ENCODE assay signal across 21 cellular contexts in the genomic region with DNA sequence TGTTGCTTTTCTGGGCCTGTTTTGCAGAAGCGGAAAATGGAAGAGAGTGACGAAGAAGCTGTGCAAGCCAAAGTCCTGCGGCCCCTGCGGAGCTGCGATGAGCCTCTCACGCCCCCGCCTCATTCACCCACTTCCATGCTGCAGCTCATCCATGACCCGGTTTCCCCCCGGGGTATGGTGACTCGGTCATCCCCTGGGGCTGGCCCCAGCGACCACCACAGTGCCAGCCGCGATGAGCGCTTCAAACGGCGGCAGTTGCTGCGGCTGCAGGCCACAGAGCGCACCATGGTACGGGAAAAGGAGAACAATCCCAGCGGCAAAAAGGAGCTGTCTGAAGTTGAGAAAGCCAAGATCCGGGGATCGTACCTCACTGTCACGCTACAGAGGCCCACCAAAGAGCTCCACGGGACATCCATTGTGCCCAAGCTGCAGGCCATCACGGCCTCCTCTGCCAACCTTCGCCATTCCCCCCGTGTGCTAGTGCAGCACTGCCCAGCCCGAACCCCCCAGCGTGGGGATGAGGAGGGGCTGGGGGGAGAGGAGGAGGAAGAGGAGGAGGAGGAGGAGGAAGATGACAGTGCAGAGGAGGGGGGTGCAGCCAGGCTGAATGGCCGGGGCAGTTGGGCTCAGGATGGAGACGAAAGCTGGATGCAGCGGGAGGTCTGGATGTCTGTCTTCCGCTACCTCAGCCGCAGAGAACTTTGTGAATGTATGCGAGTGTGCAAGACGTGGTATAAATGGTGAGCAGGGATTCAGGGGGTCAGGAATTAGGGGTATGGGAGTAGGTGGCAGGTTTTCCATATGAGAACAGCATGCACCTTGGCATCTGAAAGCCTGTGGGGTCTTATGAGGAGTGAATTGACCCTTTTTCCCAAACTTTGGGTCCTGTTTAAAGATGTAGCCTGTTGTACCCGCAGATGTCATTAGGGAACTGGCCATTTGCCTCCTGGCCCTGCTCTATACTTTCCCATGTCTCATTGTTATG. TPM values are rescaled to one million over a fixed set of nuclear protein-coding genes. Genes with fewer than 3 reads are reported as not detected.
DNase-seq lines count a peak whose midpoint lies in the region; ATAC-seq and TF ChIP-seq lines count a peak whose summit lies in the region.
"Had no signal": no experiment of that assay in that cellular context is flagged by ENCODE, and none has a peak within 500 bp of the region (broad histone marks: within the 10 kb centered on the region; RNA-seq: fewer than 3 reads in every experiment).

No MANE protein-coding gene starts in this region.

- H3K36me3 Mint-ChIP-seq in activated CD8-positive, alpha-beta memory T cell treated with anti-CD3 and anti-CD28 coated beads, Interleukin-2, amount 10 ng/mL, durations not matched to agents 7 days and 5 days: peaks cover 77% of the 10 kb centered on the region
- peaks cover 91 to 97% of the 10 kb centered on the region in 2 donors for H3K36me3 Mint-ChIP-seq in CD14-positive monocyte
- H3K36me3 Mint-ChIP-seq in activated naive CD8-positive, alpha-beta T cell treated with anti-CD3 and anti-CD28 coated beads for 36 hours: peaks cover 58% of the 10 kb centered on the region
- H3K36me3 Mint-ChIP-seq in naive thymus-derived CD4-positive, alpha-beta T cell: peaks cover 31 to 68% (median 48%) of the 10 kb centered on the region in 5 donors

- H3K9me3 Mint-ChIP-seq in activated CD8-positive, alpha-beta memory T cell treated with anti-CD3 and anti-CD28 coated beads, Interleukin-2, amount 10 ng/mL, durations not matched to agents 7 days and 5 days (ENCODE audit: low read depth): no peaks in the 10 kb centered on the region
- no peaks in the 10 kb centered on the region for H3K9me3 Mint-ChIP-seq in CD14-positive monocyte
- no peaks in the 10 kb centered on the region for H3K9me3 Mint-ChIP-seq in activated naive CD8-positive, alpha-beta T cell treated with anti-CD3 and anti-CD28 coated beads for 36 hours
- H3K9me3 Mint-ChIP-seq in naive thymus-derived CD4-positive, alpha-beta T cell: no peaks in the 10 kb centered on the region
- H3K9me3 Mint-ChIP-seq: activated T-cell treated with anti-CD3 and anti-CD28 coated beads, Interleukin-2, amount 50 U/mL, for 72 hours; GM23338 had no signal

- H3K27ac ChIP-seq in naive thymus-derived CD4-positive, alpha-beta T cell (ENCODE audit: low read depth, low read length): no peak overlapping the region
- H3K27ac ChIP-seq in lower lobe of right lung (no peak overlapping the region), spleen (peak overlapping the region in 1 of 8 donors; percentile 20)
- H3K27ac ChIP-seq: upper lobe of right lung had no signal

- ATAC-seq in activated CD8-positive, alpha-beta memory T cell treated with anti-CD3 and anti-CD28 coated beads, Interleukin-2, amount 10 ng/mL, durations not matched to agents 7 days and 5 days: no peak
- no peak for ATAC-seq in naive thymus-derived CD4-positive, alpha-beta T cell
- ATAC-seq in lower lobe of right lung: no peak
- ATAC-seq: GM23338, mucosa of descending colon, upper lobe of right lung had no signal

- H3K4me1 Mint-ChIP-seq in activated CD8-positive, alpha-beta memory T cell treated with anti-CD3 and anti-CD28 coated beads, Interleukin-2, amount 10 ng/mL, durations not matched to agents 7 days and 5 days: peaks cover 66% of the 10 kb centered on the region
- H3K4me1 Mint-ChIP-seq in CD14-positive monocyte: peaks cover 4% of the 10 kb centered on the region
- H3K4me1 Mint-ChIP-seq in activated naive CD8-positive, alpha-beta T cell treated with anti-CD3 and anti-CD28 coated beads for 36 hours: peaks cover 29% of the 10 kb centered on the region
- H3K4me1 Mint-ChIP-seq in naive thymus-derived CD4-positive, alpha-beta T cell: peaks cover 22 to 67% (median 54%) of the 10 kb centered on the region in 7 donors
- H3K4me1 Mint-ChIP-seq: GM23338 had no signal

- peaks cover 49 to 98% (median 81%) of the 10 kb centered on the region in 3 experiments for H3K36me3 ChIP-seq in naive thymus-derived CD4-positive, alpha-beta T cell (ENCODE audit: control insufficient read depth in 2 of 3, insufficient read depth in 3 of 3, low read length in 3 of 3)
- H3K36me3 ChIP-seq in lower lobe of right lung (peaks cover 100% of the 10 kb centered on the region), spleen (peaks cover 18 to 100% (median 100%) of the 10 kb centered on the region in 6 donors)

- DNase-seq in activated CD8-positive, alpha-beta memory T cell treated with anti-CD3 and anti-CD28 coated beads, Interleukin-2, amount 10 ng/mL, durations not matched to agents 7 days and 5 days: no peak
- no peak for DNase-seq in activated CD8-positive, alpha-beta memory T cell treated with anti-CD3 and anti-CD28 coated beads, Interleukin-2, amount 50 U/mL, for 4 hours
- DNase-seq in CD14-positive monocyte (ENCODE audit: low spot score) (no peak), lower lobe of right lung (no peak), spleen (no peak), pons (ENCODE audit: low spot score) (no peak)
- no peak for DNase-seq in activated naive CD8-positive, alpha-beta T cell treated with anti-CD3 and anti-CD28 coated beads for 36 hours
- no peak for DNase-seq in naive thymus-derived CD4-positive, alpha-beta T cell
- DNase-seq: activated T-cell treated with anti-CD3 and anti-CD28 coated beads, Interleukin-2, amount 50 U/mL, for 72 hours; adrenal gland; dermis blood vessel endothelial cell; heart right ventricle; mucosa of descending colon; NCI-H1048; NCI-H187; NCI-H69; nucleus accumbens; retina; SK-N-SH; upper lobe of right lung had no signal

- H3K27me3 ChIP-seq in naive thymus-derived CD4-positive, alpha-beta T cell (ENCODE audit: control insufficient read depth in 2 of 2, insufficient read depth in 2 of 2, low read length in 2 of 2): no peaks in the 10 kb centered on the region
- H3K27me3 ChIP-seq in lower lobe of right lung (ENCODE audit: low read depth) (no peaks in the 10 kb centered on the region), spleen (replicated peaks in 1 of 7) (no peaks in the 10 kb centered on the region)
- H3K27me3 ChIP-seq: adrenal gland, heart right ventricle, upper lobe of right lung had no signal

- POLR2A ChIA-PET in naive thymus-derived CD4-positive, alpha-beta T cell (lab: Charles Lee): interaction anchor here (0.6 to 5.1 kb wide), 6 partner anchors 10 to 639 kb away, joined by 3 to 40 read pairs (median 4); a partner anchor contains a TSS

- TF ChIP-seq CTCF in CD14-positive monocyte (IDR thresholded peaks at IDR 0.05) (no peak), lower lobe of right lung (IDR thresholded peaks at IDR 0.05) (no peak), spleen (IDR thresholded peaks at IDR 0.05 in 8 of 11, conservative IDR thresholded peaks at IDR 0.05 in 3 of 11) (no peak)

- TF ChIP-seq POLR2A in spleen (IDR thresholded peaks at IDR 0.05): no peak

- intact Hi-C loops in CD14-positive monocyte (cut with micrococcal nuclease) (no loop called here), lower lobe of right lung (cut with DNase I) (no loop called here), spleen (cut with DNase I; ENCODE audit: low total_unique reads) (loop anchor here (10.0 kb wide), 1 partner anchor 134 kb away; no protein-coding TSS in a partner anchor)
- intact Hi-C loops in naive thymus-derived CD4-positive, alpha-beta T cell (cut with micrococcal nuclease): no loop called here

- 93 to 95% (median 94%) methylated on average over 37 of the region's 37 CpGs for WGBS in spleen, 5 donors

- no peaks in the 10 kb centered on the region for H3K9me3 ChIP-seq in naive thymus-derived CD4-positive, alpha-beta T cell (ENCODE audit: control insufficient read depth in 2 of 3, low read length in 3 of 3)
- H3K9me3 ChIP-seq in lower lobe of right lung: no peaks in the 10 kb centered on the region
- no peaks in the 10 kb centered on the region for H3K9me3 ChIP-seq in spleen
- H3K9me3 ChIP-seq: adrenal gland, heart right ventricle, mucosa of descending colon, SK-N-SH, upper lobe of right lung had no signal

- H3K27me3 Mint-ChIP-seq in activated CD8-positive, alpha-beta memory T cell treated with anti-CD3 and anti-CD28 coated beads, Interleukin-2, amount 10 ng/mL, durations not matched to agents 7 days and 5 days: no peaks in the 10 kb centered on the region
- H3K27me3 Mint-ChIP-seq in CD14-positive monocyte (ENCODE audit: low read depth in 3 of 3): peaks cover 0 to 2% (median 0%) of the 10 kb centered on the region in 3 donors
- H3K27me3 Mint-ChIP-seq in activated naive CD8-positive, alpha-beta T cell treated with anti-CD3 and anti-CD28 coated beads for 36 hours: no peaks in the 10 kb centered on the region
- H3K27me3 Mint-ChIP-seq in naive thymus-derived CD4-positive, alpha-beta T cell: no peaks in the 10 kb centered on the region

- no peak overlapping the region for H3K4me3 Mint-ChIP-seq in activated CD8-positive, alpha-beta memory T cell treated with anti-CD3 and anti-CD28 coated beads, Interleukin-2, amount 10 ng/mL, durations not matched to agents 7 days and 5 days
- H3K4me3 Mint-ChIP-seq in CD14-positive monocyte: no peak overlapping the region
- H3K4me3 Mint-ChIP-seq in activated naive CD8-positive, alpha-beta T cell treated with anti-CD3 and anti-CD28 coated beads for 36 hours: no peak overlapping the region
- H3K4me3 Mint-ChIP-seq in naive thymus-derived CD4-positive, alpha-beta T cell: peak overlapping the region in 1 of 10 donors; percentile 42
- H3K4me3 Mint-ChIP-seq: activated T-cell treated with anti-CD3 and anti-CD28 coated beads, Interleukin-2, amount 50 U/mL, for 72 hours; GM23338 had no signal

- H3K4me1 ChIP-seq in naive thymus-derived CD4-positive, alpha-beta T cell (ENCODE audit: control insufficient read depth in 2 of 2, insufficient read depth in 2 of 2, low read length in 2 of 2): peaks cover 4 to 21% of the 10 kb centered on the region in 2 donors
- H3K4me1 ChIP-seq in lower lobe of right lung (peaks cover 20% of the 10 kb centered on the region), spleen (peaks cover 0 to 75% (median 19%) of the 10 kb centered on the region in 6 donors)

- peak overlapping the region; percentile 21 for H3K27ac Mint-ChIP-seq in activated CD8-positive, alpha-beta memory T cell treated with anti-CD3 and anti-CD28 coated beads, Interleukin-2, amount 10 ng/mL, durations not matched to agents 7 days and 5 days
- peak overlapping the region in 4 of 7 donors; percentile 7 to 63 (median 40) for H3K27ac Mint-ChIP-seq in CD14-positive monocyte
- peak overlapping the region; percentile 6 for H3K27ac Mint-ChIP-seq in activated naive CD8-positive, alpha-beta T cell treated with anti-CD3 and anti-CD28 coated beads for 36 hours
- H3K27ac Mint-ChIP-seq in naive thymus-derived CD4-positive, alpha-beta T cell: peak overlapping the region in 7 of 9 donors; percentile 33 to 72 (median 65)
- H3K27ac Mint-ChIP-seq: GM23338 had no signal

- CTCF ChIA-PET in activated CD8-positive, alpha-beta memory T cell treated with anti-CD3 and anti-CD28 coated beads, Interleukin-2, amount 10 ng/mL, durations not matched to agents 7 days and 5 days (lab: Charles Lee): interaction anchor here (1.3 to 2.1 kb wide), 3 partner anchors 10 to 16 kb away, joined by 3 to 10 read pairs (median 6); no protein-coding TSS in a partner anchor
- CTCF ChIA-PET in naive thymus-derived CD4-positive, alpha-beta T cell (lab: Charles Lee): interaction anchor here (1.2 to 4.0 kb wide), 2 partner anchors 12 to 132 kb away, joined by 4 to 19 read pairs; no protein-coding TSS in a partner anchor

- no peak overlapping the region for H3K4me3 ChIP-seq in naive thymus-derived CD4-positive, alpha-beta T cell (ENCODE audit: low read length)
- no peak overlapping the region for H3K4me3 ChIP-seq in lower lobe of right lung
- H3K4me3 ChIP-seq in spleen: no peak overlapping the region
- H3K4me3 ChIP-seq: adrenal gland, GM23338, heart right ventricle, mucosa of descending colon, upper lobe of right lung had no signal

RNA-seq across cellular contexts. Expression of a gene that starts 15.9 kb away (rescaled TPM):
- 100 to 1,000 TPM; 366 to 402 TPM for total RNA-seq in activated CD8-positive, alpha-beta memory T cell treated with anti-CD3 and anti-CD28 coated beads, Interleukin-2, amount 10 ng/mL, durations not matched to agents 7 days and 5 days
- polyA plus RNA-seq in CD14-positive monocyte (10 to 100 TPM; 34.9 to 43.0 TPM), spleen (100 to 1,000 TPM; 119 to 270 (median 192) TPM)
- 100 to 1,000 TPM; 211 to 219 TPM for total RNA-seq in activated naive CD8-positive, alpha-beta T cell treated with anti-CD3 and anti-CD28 coated beads for 36 hours
- 100 to 1,000 TPM; 305 to 399 (median 322) TPM for total RNA-seq in naive thymus-derived CD4-positive, alpha-beta T cell
- polyA plus RNA-seq in naive thymus-derived CD4-positive, alpha-beta T cell: 10 to 100 TPM; 18.5 to 38.0 TPM
- total RNA-seq in lower lobe of right lung (101 TPM), spleen (100 to 1,000 TPM; 168 to 301 (median 263) TPM)

RNA-seq across cellular contexts. Expression of a gene that starts 38.8 kb away (rescaled TPM):
- total RNA-seq in activated CD8-positive, alpha-beta memory T cell treated with anti-CD3 and anti-CD28 coated beads, Interleukin-2, amount 10 ng/mL, durations not matched to agents 7 days and 5 days: 100 to 1,000 TPM; 148 to 172 TPM
- polyA plus RNA-seq in CD14-positive monocyte: 10 to 100 TPM in 1 of 2 donors, 1 to 10 TPM in 1; 9.1 to 10.3 TPM
- 10 to 100 TPM; 52.0 to 55.7 TPM for total RNA-seq in activated naive CD8-positive, alpha-beta T cell treated with anti-CD3 and anti-CD28 coated beads for 36 hours
- total RNA-seq in naive thymus-derived CD4-positive, alpha-beta T cell: 100 to 1,000 TPM; 161 to 286 (median 191) TPM
- 10 to 100 TPM in 1 of 2 donors, 1 to 10 TPM in 1; 6.3 to 19.5 TPM for polyA plus RNA-seq in naive thymus-derived CD4-positive, alpha-beta T cell
- total RNA-seq in lower lobe of right lung: 66.9 TPM
- 100 to 1,000 TPM in 5 of 7 donors, 10 to 100 TPM in 2; 67.3 to 151 (median 124) TPM for total RNA-seq in spleen
- 100 to 1,000 TPM in 2 of 3 donors, 10 to 100 TPM in 1; 65.2 to 138 (median 129) TPM for polyA plus RNA-seq in spleen

RNA-seq across cellular contexts. Expression of a gene that starts 53.0 kb away (rescaled TPM):
- 10 to 100 TPM; 10.7 to 26.4 TPM for total RNA-seq in activated CD8-positive, alpha-beta memory T cell treated with anti-CD3 and anti-CD28 coated beads, Interleukin-2, amount 10 ng/mL, durations not matched to agents 7 days and 5 days
- 1 to 10 TPM; 3.6 to 5.8 TPM for polyA plus RNA-seq in CD14-positive monocyte
- total RNA-seq in activated naive CD8-positive, alpha-beta T cell treated with anti-CD3 and anti-CD28 coated beads for 36 hours: 1 to 10 TPM; 4.6 to 4.7 TPM
- total RNA-seq in naive thymus-derived CD4-positive, alpha-beta T cell: 10 to 100 TPM in 4 of 5 experiments, 1 to 10 TPM in 1; 8.8 to 23.8 (median 15.0) TPM
- 1 to 10 TPM; 1.1 to 4.9 TPM for polyA plus RNA-seq in naive thymus-derived CD4-positive, alpha-beta T cell
- 37.7 TPM for total RNA-seq in lower lobe of right lung
- 10 to 100 TPM; 14.6 to 31.8 (median 22.9) TPM for total RNA-seq in spleen
- 10 to 100 TPM in 1 of 3 donors, 1 to 10 TPM in 2; 4.3 to 11.1 (median 5.9) TPM for polyA plus RNA-seq in spleen

Comparison
In these comparisons a context has a peak if more than half of its experiments do, and no peak if none do; other contexts are left out.
1. H3K27ac Mint-ChIP-seq: peak in every context shown above with its lines; median percentile 65 in naive thymus-derived CD4-positive, alpha-beta T cell; 40 in CD14-positive monocyte; 21 in activated CD8-positive, alpha-beta memory T cell treated with anti-CD3 and anti-CD28 coated beads, Interleukin-2, amount 10 ng/mL, durations not matched to agents 7 days and 5 days; 6 in activated naive CD8-positive, alpha-beta T cell treated with anti-CD3 and anti-CD28 coated beads for 36 hours.